8 cellular contexts compared by ENCODE assay signal in genomic region chr11:73759520-73760065, GRCh38. TPM values are rescaled to one million over a fixed set of nuclear protein-coding genes. Genes with fewer than 3 reads are reported as not detected.
DNase-seq lines count a peak whose midpoint lies in the region; ATAC-seq and TF ChIP-seq lines count a peak whose summit lies in the region.

No MANE protein-coding gene starts in this region.

- H2BK120ac ChIP-seq in mesendoderm (ENCODE audit: low read depth, low read length), result no peak overlapping the region

- no peaks in the 10 kb centered on the region for H3K9me3 ChIP-seq in vagina

- no peak overlapping the region for H2AK5ac ChIP-seq in mesendoderm (ENCODE audit: low read length)

- peak overlapping the region; percentile 82 for H3K9ac ChIP-seq in mesendoderm (ENCODE audit: low read length)

- ATAC-seq in central memory CD8-positive, alpha-beta T cell (replicated peaks; ENCODE audit: extremely low read depth, poor library complexity, severe bottlenecking), result no peak

- no peaks in the 10 kb centered on the region for H3K27me3 Mint-ChIP-seq in central memory CD8-positive, alpha-beta T cell

- H3K36me3 ChIP-seq in mesendoderm (ENCODE audit: control insufficient read depth, insufficient read depth, low read length) (no peaks in the 10 kb centered on the region), vagina (no peaks in the 10 kb centered on the region)

- H3K79me2 ChIP-seq in mesendoderm (ENCODE audit: control insufficient read depth, insufficient read depth, low read length), result peaks cover 42% of the 10 kb centered on the region

- no peak overlapping the region for H2BK15ac ChIP-seq in mesendoderm (replicated peaks; ENCODE audit: low read depth)

- H3K27me3 ChIP-seq in mesendoderm (ENCODE audit: insufficient read depth, low read length, poor library complexity), result no peaks in the 10 kb centered on the region
- H3K27me3 ChIP-seq in vagina, result no peaks in the 10 kb centered on the region

- H3K27ac ChIP-seq in mesendoderm (ENCODE audit: low read depth, low read length), result peak overlapping the region; percentile 92
- peak overlapping the region; percentile 99 for H3K27ac ChIP-seq in vagina

- peaks cover 39% of the 10 kb centered on the region for H3K4me1 Mint-ChIP-seq in central memory CD8-positive, alpha-beta T cell

- H4K5ac ChIP-seq in mesendoderm (ENCODE audit: low read length), result no peak overlapping the region

- H3K4me1 ChIP-seq in mesendoderm (ENCODE audit: control insufficient read depth, low read depth, low read length) (peaks cover 2% of the 10 kb centered on the region), vagina (peaks cover 43% of the 10 kb centered on the region)

- WGBS in mesendoderm (ENCODE audit: extremely low coverage, insufficient coverage, low lambda C conversion rate), result no CpG with 5 or more reads among the region's 7 CpGs

- peak overlapping the region; percentile 92 for H3K4me3 Mint-ChIP-seq in central memory CD8-positive, alpha-beta T cell

- H3K9me3 Mint-ChIP-seq in central memory CD8-positive, alpha-beta T cell, result no peaks in the 10 kb centered on the region

- H3K18ac ChIP-seq in mesendoderm (ENCODE audit: low read length), result peak overlapping the region; percentile 34

- no peak overlapping the region for H3K23ac ChIP-seq in mesendoderm (ENCODE audit: low read length)

- DNase-seq in EL (peak; percentile 20), NB4 (ENCODE audit: low read depth) (peak; percentile 28), mesendoderm (peak; percentile 26), vagina (ENCODE audit: extremely low spot score in 2 of 2) (no peak), T-helper 9 cell (no peak)
- no peak for DNase-seq in central memory CD8-positive, alpha-beta T cell (ENCODE audit: low spot score in 2 of 2)
- no peak for DNase-seq in NK-92 treated with Interleukin-12 subunit alpha and Interleukin-12 subunit beta, amount 100 ng/mL, for 24 hours (lab: John Stamatoyannopoulos, UW)
- DNase-seq in activated CD8-positive, alpha-beta memory T cell treated with anti-CD3 and anti-CD28 coated beads, Interleukin-2, amount 50 U/mL, for 4 hours, result no peak

- H3K79me1 ChIP-seq in mesendoderm (ENCODE audit: low read length), result peaks cover 8% of the 10 kb centered on the region

- H3K4me2 ChIP-seq in mesendoderm (ENCODE audit: low read length), result peak overlapping the region; percentile 6

- H3K4ac ChIP-seq in mesendoderm (ENCODE audit: low read depth, low read length), result peak overlapping the region; percentile 43

- H2BK5ac ChIP-seq in mesendoderm (ENCODE audit: low read length), result no peak overlapping the region

- intact Hi-C loops in vagina (cut with DNase I), result no loop called here

- TF ChIP-seq POLR2A in NB4 (IDR thresholded peaks at IDR 0.05; ENCODE audit: extremely low read depth, insufficient read length), result no peak
- TF ChIP-seq POLR2A in vagina (IDR thresholded peaks at IDR 0.05), result no peak

- H3K36me3 Mint-ChIP-seq in central memory CD8-positive, alpha-beta T cell (ENCODE audit: insufficient read depth), result peaks cover 10% of the 10 kb centered on the region

- peak overlapping the region; percentile 98 for H3K56ac ChIP-seq in mesendoderm (ENCODE audit: low read length)

- TF ChIP-seq CTCF in NB4 (IDR thresholded peaks at IDR 0.05; ENCODE audit: low read depth, low read length), result no peak
- no peak for TF ChIP-seq CTCF in vagina (IDR thresholded peaks at IDR 0.05)

- peak overlapping the region; percentile 84 for H3K4me3 ChIP-seq in NB4 (ENCODE audit: low read depth, low read length)
- peak overlapping the region; percentile 91 for H3K4me3 ChIP-seq in mesendoderm (ENCODE audit: low read length)
- peak overlapping the region; percentile 69 to 99 for H3K4me3 ChIP-seq in vagina

- H4K8ac ChIP-seq in mesendoderm (ENCODE audit: low read depth, low read length), result no peak overlapping the region

- peak overlapping the region; percentile 92 for H3K27ac Mint-ChIP-seq in central memory CD8-positive, alpha-beta T cell (ENCODE audit: low read depth)

RNA-seq across cellular contexts. Expression of gene RAB6A, which starts 1.3 kb away (rescaled TPM):
- polyA plus RNA-seq in mesendoderm (2013, experiment 1 of 2), result 65.0 TPM
- polyA plus RNA-seq in mesendoderm (2013, experiment 2 of 2), result 63.8 TPM
- total RNA-seq in vagina, result 148 TPM

RNA-seq across cellular contexts. Expression of gene MRPL48, which starts 28.1 kb away (rescaled TPM):
- polyA plus RNA-seq in mesendoderm (2013, experiment 1 of 2), result 64.4 TPM
- 61.6 TPM for polyA plus RNA-seq in mesendoderm (2013, experiment 2 of 2)
- 23.3 TPM for total RNA-seq in vagina

Comparison
In these comparisons a context has a peak if more than half of its experiments do, and no peak if none do; other contexts are left out.
1. DNase-seq: peak in EL (single experiment), NB4 (single experiment) and mesendoderm (single experiment); none in central memory CD8-positive, alpha-beta T cell (0 of 2), vagina (0 of 2), NK-92 treated with Interleukin-12 subunit alpha and Interleukin-12 subunit beta, amount 100 ng/mL, for 24 hours (single experiment), T-helper 9 cell (single experiment) and activated CD8-positive, alpha-beta memory T cell treated with anti-CD3 and anti-CD28 coated beads, Interleukin-2, amount 50 U/mL, for 4 hours (single experiment).
2. Peak in every context shown above with its lines, with median percentiles within 50 percentile points of each other: H3K4me3 ChIP-seq.